In genomic region chr17:4520881-4521600, GRCh38 we compare ENCODE assay signal across 1 cellular context.
TF ChIP-seq lines count a peak whose summit lies in the region.

No MANE protein-coding gene starts in this region.

TF ChIP-seq in HCT116, 20 proteins besides CTCF, POLR2A, EP300 and RAD21:
- TF ChIP-seq SP1 (IDR thresholded peaks at IDR 0.05; ENCODE audit: low read depth) (no peak), REST (IDR thresholded peaks at IDR 0.05; ENCODE audit: low read depth) (no peak), TCF7L2 (IDR thresholded peaks at IDR 0.05; ENCODE audit: borderline replicate concordance, extremely low read depth, insufficient read depth, insufficient read length) (no peak), EZH2phosphoT487 (IDR thresholded peaks at IDR 0.05; ENCODE audit: borderline replicate concordance) (no peak), ZNF274 (IDR thresholded peaks at IDR 0.05; ENCODE audit: low read depth, low read length) (no peak), SRF (IDR thresholded peaks at IDR 0.05; ENCODE audit: low read depth) (no peak), YY1 (IDR thresholded peaks at IDR 0.05; ENCODE audit: extremely low read depth, insufficient replicate concordance, low read depth, low read length) (no peak), EGR1 (IDR thresholded peaks at IDR 0.05; ENCODE audit: low read depth) (no peak), SIN3A (IDR thresholded peaks at IDR 0.05; ENCODE audit: low read depth) (no peak), POLR2AphosphoS5 (IDR thresholded peaks at IDR 0.05; ENCODE audit: low read depth, low read length) (no peak), CBX3 (IDR thresholded peaks at IDR 0.05; ENCODE audit: low read depth) (no peak), JUND (IDR thresholded peaks at IDR 0.05) (no peak), CEBPB (IDR thresholded peaks at IDR 0.05; ENCODE audit: low read depth) (no peak), FOSL1 (IDR thresholded peaks at IDR 0.05; ENCODE audit: low read depth) (no peak)
- TF ChIP-seq, protein P1, sequence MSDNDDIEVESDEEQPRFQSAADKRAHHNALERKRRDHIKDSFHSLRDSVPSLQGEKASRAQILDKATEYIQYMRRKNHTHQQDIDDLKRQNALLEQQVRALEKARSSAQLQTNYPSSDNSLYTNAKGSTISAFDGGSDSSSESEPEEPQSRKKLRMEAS (IDR thresholded peaks at IDR 0.05) = no peak; the same call in 1 of the 2 replicates
